In genomic region chr16:58393138-58393504, GRCh38 we compare ENCODE assay signal across 8 cellular contexts. TPM values are rescaled to one million over a fixed set of nuclear protein-coding genes. Genes with fewer than 3 reads are reported as not detected.
DNase-seq lines count a peak whose midpoint lies in the region; ATAC-seq and TF ChIP-seq lines count a peak whose summit lies in the region.

No MANE protein-coding gene starts in this region.

- no peak for TF ChIP-seq CTCF in AG10803 (conservative IDR thresholded peaks at IDR 0.05; ENCODE audit: low read length)
- TF ChIP-seq CTCF in WERI-Rb-1 (IDR thresholded peaks at IDR 0.05; ENCODE audit: low read depth, low read length), result no peak

- peak; percentile 16 for DNase-seq in AG10803 (ENCODE audit: low read depth)
- peak; percentile 75 for DNase-seq in WERI-Rb-1
- DNase-seq in Right ventricle myocardium superior, result no peak
- peak; percentile 10 for DNase-seq in renal cortical epithelial cell (ENCODE audit: low read depth)
- DNase-seq in NCI-H146 (lab: John Stamatoyannopoulos, UW), result no peak

- intact Hi-C loops in Right ventricle myocardium superior (cut with DNase I), result no loop called here

- ATAC-seq in GM18870 (IDR thresholded peaks at IDR 0.05; ENCODE audit: unreplicated experiment) (peak; percentile 20), HG03139 (IDR thresholded peaks at IDR 0.05; ENCODE audit: unreplicated experiment) (peak; percentile 14), Right ventricle myocardium superior (ENCODE audit: poor library complexity) (peak; percentile 8), GM19467 (IDR thresholded peaks at IDR 0.05; ENCODE audit: unreplicated experiment) (no peak)

- H3K4me3 ChIP-seq in AG10803 (ENCODE audit: low read length) (peak overlapping the region; percentile 78), WERI-Rb-1 (ENCODE audit: low read depth, low read length) (peak overlapping the region; percentile 100)

- peak overlapping the region; percentile 94 for H3K27ac ChIP-seq in WERI-Rb-1

- H3K27me3 ChIP-seq in WERI-Rb-1 (ENCODE audit: insufficient read depth, low read depth, severe bottlenecking), result no peaks in the 10 kb centered on the region

- H3K36me3 ChIP-seq in WERI-Rb-1, result peaks cover 20% of the 10 kb centered on the region

- H3K9me3 ChIP-seq in WERI-Rb-1 (ENCODE audit: severe bottlenecking), result peaks cover 4% of the 10 kb centered on the region

RNA-seq across cellular contexts. Expression of gene GINS3, which starts 0.8 kb away (rescaled TPM):
- total RNA-seq in Right ventricle myocardium superior (5.6 TPM), renal cortical epithelial cell (4.4 and 4.9 TPM in 2 replicates)

Comparison
In these comparisons a context has a peak if more than half of its experiments do, and no peak if none do; other contexts are left out.
1. DNase-seq: peak in AG10803 (single experiment), WERI-Rb-1 (single experiment) and renal cortical epithelial cell (single experiment); none in Right ventricle myocardium superior (single experiment) and NCI-H146 (single experiment).